8 cellular contexts compared by ENCODE assay signal in genomic region chr7:37916673-37917660, GRCh38. TPM values are rescaled to one million over a fixed set of nuclear protein-coding genes. Genes with fewer than 3 reads are reported as not detected.
DNase-seq lines count a peak whose midpoint lies in the region; ATAC-seq and TF ChIP-seq lines count a peak whose summit lies in the region.

TSS of gene SFRP4 (minus strand) at chr7:37916817. CDS start at chr7:37916537, 280 bp downstream.

- H3K79me2 ChIP-seq in SU-DHL-6 (ENCODE audit: insufficient read depth, low read length): no peaks in the 10 kb centered on the region

- no peaks in the 10 kb centered on the region for H3F3A ChIP-seq in SU-DHL-6 (ENCODE audit: insufficient read depth)

- no peaks in the 10 kb centered on the region for H3K9me2 ChIP-seq in SU-DHL-6 (replicated peaks; ENCODE audit: insufficient read depth, low read length)

- H3K36me3 ChIP-seq in SU-DHL-6 (ENCODE audit: low read length) (no peaks in the 10 kb centered on the region), esophagus squamous epithelium (no peaks in the 10 kb centered on the region)

- ATAC-seq in GM19463 (IDR thresholded peaks at IDR 0.05; ENCODE audit: unreplicated experiment) (peak; percentile 19), GM19328 (IDR thresholded peaks at IDR 0.05; ENCODE audit: unreplicated experiment) (no peak)

- H3K4me3 ChIP-seq in SU-DHL-6 (ENCODE audit: insufficient read depth, low read length, poor library complexity, severe bottlenecking) (no peak within 1 kb of the TSS), esophagus squamous epithelium (peak within 1 kb of the TSS; percentile 15 to 72 (median 46))

- WGBS in esophagus squamous epithelium, 2 donors: 2 to 6% methylated on average over 9 to 12 of the region's 46 CpGs

- no peaks in the 10 kb centered on the region for H3K27me3 ChIP-seq in SU-DHL-6 (ENCODE audit: low read length)
- peaks cover 0 to 73% (median 1%) of the 10 kb centered on the region in 4 donors for H3K27me3 ChIP-seq in esophagus squamous epithelium

- no peak within 1 kb of the TSS for H3K4me2 ChIP-seq in SU-DHL-6 (ENCODE audit: low read depth, low read length, poor library complexity, severe bottlenecking)

- H2AFZ ChIP-seq in SU-DHL-6 (ENCODE audit: low read depth, low read length, severe bottlenecking): no peak within 1 kb of the TSS

- peak; percentile 26 for DNase-seq in COLO668 (lab: John Stamatoyannopoulos, UW; ENCODE audit: unreplicated experiment)
- peak; percentile 78 to 87 for DNase-seq in Kasumi-1 (lab: John Stamatoyannopoulos, UW)
- DNase-seq in esophagus squamous epithelium (lab: John Stamatoyannopoulos, UW): no peak
- peak; percentile 22 for DNase-seq in mucosa of gallbladder (ENCODE audit: low spot score)
- peak; percentile 57 for DNase-seq in ureter (ENCODE audit: low spot score)

- no peak within 1 kb of the TSS for H3K9ac ChIP-seq in SU-DHL-6 (ENCODE audit: low read length)

- H3K9me3 ChIP-seq in SU-DHL-6 (ENCODE audit: insufficient read depth, low read length) (no peaks in the 10 kb centered on the region), esophagus squamous epithelium (no peaks in the 10 kb centered on the region)

- no peaks in the 10 kb centered on the region for H4K20me1 ChIP-seq in SU-DHL-6 (ENCODE audit: low read depth, low read length)

- peak; percentile 51 for TF ChIP-seq CTCF in SU-DHL-6 (IDR thresholded peaks at IDR 0.05; ENCODE audit: insufficient read depth, low read length, poor library complexity, severe bottlenecking)
- TF ChIP-seq CTCF in esophagus squamous epithelium (IDR thresholded peaks at IDR 0.05): peak; percentile 18 to 46 (median 38)

- no peak for TF ChIP-seq POLR2A in esophagus squamous epithelium (IDR thresholded peaks at IDR 0.05)

- H3K27ac ChIP-seq in SU-DHL-6 (ENCODE audit: low read depth, low read length) (no peak within 1 kb of the TSS), esophagus squamous epithelium (peak within 1 kb of the TSS in 3 of 4 donors; percentile 42 to 81 (median 75))

- peaks cover 8 to 40% (median 13%) of the 10 kb centered on the region in 3 donors for H3K4me1 ChIP-seq in esophagus squamous epithelium

- intact Hi-C loops in esophagus squamous epithelium (cut with DNase I): no loop called here

RNA-seq across cellular contexts. Expression of gene SFRP4, which starts in this region (rescaled TPM):
- total RNA-seq in esophagus squamous epithelium: under 1 TPM in 2 of 4 donors, not detected in 2; 0.21 to 0.57 TPM
- 0.43 TPM for total RNA-seq in mucosa of gallbladder
- 1.9 TPM for total RNA-seq in ureter

Comparison
In these comparisons a context has a peak if more than half of its experiments do, and no peak if none do; other contexts are left out.
1. Peak in DNase-seq in mucosa of gallbladder; RNA of the gene not detected or under 1 TPM.